In genomic region chr1:161227196-161227871, GRCh38 we compare ENCODE assay signal across 8 cellular contexts. TPM values are rescaled to one million over a fixed set of nuclear protein-coding genes. Genes with fewer than 3 reads are reported as not detected.
A peak's percentile ranks its signal among the peaks of the same experiment; 100 is the strongest.
DNase-seq lines count a peak whose midpoint lies in the region; TF ChIP-seq lines count a peak whose summit lies in the region.

No MANE protein-coding gene starts in this region.

- H3K9ac ChIP-seq in OCI-LY1 (ENCODE audit: low read length) (peak overlapping the region; percentile 77), mucosa of rectum (ENCODE audit: low read depth in 1 of 2, low read length in 2 of 2) (no peak overlapping the region)

- peak overlapping the region; percentile 55 to 91 (median 72) for H3K4me3 Mint-ChIP-seq in IgD-negative memory B cell

- H3K4me1 ChIP-seq in OCI-LY1 (ENCODE audit: insufficient read depth, low read length, severe bottlenecking) = peaks cover 24% of the 10 kb centered on the region
- H3K4me1 ChIP-seq in mucosa of rectum (ENCODE audit: control insufficient read depth in 2 of 2, insufficient read depth in 2 of 2, low read length in 2 of 2) = peaks cover 17 to 21% of the 10 kb centered on the region in 2 donors

- H4K20me1 ChIP-seq in OCI-LY1 (ENCODE audit: insufficient read depth, low read length) = no peaks in the 10 kb centered on the region

- H3K4me1 Mint-ChIP-seq in IgD-negative memory B cell = peaks cover 18 to 23% (median 22%) of the 10 kb centered on the region in 3 donors

- no peaks in the 10 kb centered on the region for H3K9me2 ChIP-seq in OCI-LY1 (ENCODE audit: low read depth, low read length)

- H3K36me3 ChIP-seq in OCI-LY1 (ENCODE audit: insufficient read depth, low read length) (peaks cover 32% of the 10 kb centered on the region), mucosa of rectum (ENCODE audit: control insufficient read depth in 2 of 2, insufficient read depth in 2 of 2, low read length in 2 of 2) (peaks cover 20 to 22% of the 10 kb centered on the region in 2 donors)

- peak overlapping the region; percentile 28 for H3K27ac ChIP-seq in OCI-LY1 (ENCODE audit: low read depth, low read length, poor library complexity, severe bottlenecking)
- peak overlapping the region; percentile 33 to 38 for H3K27ac ChIP-seq in mucosa of rectum (ENCODE audit: low read depth in 2 of 2, low read length in 2 of 2)

- no peaks in the 10 kb centered on the region for H3K79me2 ChIP-seq in OCI-LY1 (ENCODE audit: insufficient read depth, low read length)

- H3K9me3 ChIP-seq in OCI-LY1 (ENCODE audit: low read length) = no peaks in the 10 kb centered on the region
- H3K9me3 ChIP-seq in mucosa of rectum (ENCODE audit: control insufficient read depth in 2 of 2, low read length in 2 of 2) = no peaks in the 10 kb centered on the region

- peak overlapping the region; percentile 87 for H3K4me2 ChIP-seq in OCI-LY1 (ENCODE audit: low read length)

- no peak overlapping the region for H2AFZ ChIP-seq in OCI-LY1 (ENCODE audit: low read length)

- no peaks in the 10 kb centered on the region for H3K9me3 Mint-ChIP-seq in IgD-negative memory B cell

- peak; percentile 52 for DNase-seq in AG09319 (ENCODE audit: extremely low read depth, low read depth)
- peak; percentile 59 for DNase-seq in GM19240 (ENCODE audit: insufficient read length, low spot score)
- DNase-seq in activated CD8-positive, alpha-beta memory T cell treated with anti-CD3 and anti-CD28 coated beads, Interleukin-2, amount 50 U/mL, for 48 hours = peak; percentile 98
- DNase-seq in epithelial cell of proximal tubule (ENCODE audit: low read depth) = no peak
- DNase-seq in stimulated activated CD8-positive, alpha-beta memory T cell treated with anti-CD3 and anti-CD28 coated beads, Interleukin-2, amount 100 ng/mL, for 1 hour (ENCODE audit: low read depth in 2 of 2) = peak; percentile 73 to 83

- H3K27me3 ChIP-seq in OCI-LY1 (ENCODE audit: insufficient read depth, low read length) (no peaks in the 10 kb centered on the region), mucosa of rectum (ENCODE audit: control insufficient read depth in 2 of 2, insufficient read depth in 2 of 2, low read length in 2 of 2) (no peaks in the 10 kb centered on the region)

- no peaks in the 10 kb centered on the region for H3F3A ChIP-seq in OCI-LY1 (ENCODE audit: insufficient read depth, low read length)

- peak; percentile 77 for TF ChIP-seq CTCF in AG09319 (IDR thresholded peaks at IDR 0.05; ENCODE audit: low read depth, low read length)
- TF ChIP-seq CTCF in OCI-LY1 (IDR thresholded peaks at IDR 0.05; ENCODE audit: low read length) = peak; percentile 87
- peak; percentile 83 for TF ChIP-seq CTCF in epithelial cell of proximal tubule (conservative IDR thresholded peaks at IDR 0.05; ENCODE audit: low read depth, low read length)

- peaks cover 14% of the 10 kb centered on the region for H3K27me3 Mint-ChIP-seq in IgD-negative memory B cell

- H3K36me3 Mint-ChIP-seq in IgD-negative memory B cell = peaks cover 8% of the 10 kb centered on the region

- peak overlapping the region; percentile 6 to 36 (median 33) for H3K27ac Mint-ChIP-seq in IgD-negative memory B cell

- peak overlapping the region; percentile 74 for H3K4me3 ChIP-seq in OCI-LY1 (ENCODE audit: low read depth, low read length, poor library complexity, severe bottlenecking)
- peak overlapping the region; percentile 71 for H3K4me3 ChIP-seq in epithelial cell of proximal tubule (ENCODE audit: low read depth, low read length)
- H3K4me3 ChIP-seq in mucosa of rectum (ENCODE audit: low read length in 2 of 2) = peak overlapping the region; percentile 67 to 95

RNA-seq across cellular contexts. Expression of gene TOMM40L, which starts 1.5 kb away (rescaled TPM):
- polyA plus RNA-seq in IgD-negative memory B cell = 3.8 TPM
- total RNA-seq in epithelial cell of proximal tubule = 6.2 and 12.4 TPM in 2 replicates

RNA-seq across cellular contexts. Expression of gene APOA2, which starts 3.9 kb away (rescaled TPM):
- not detected for polyA plus RNA-seq in IgD-negative memory B cell
- not detected in 2 replicates for total RNA-seq in epithelial cell of proximal tubule

RNA-seq across cellular contexts. Expression of gene NR1I3, which starts 10.7 kb away (rescaled TPM):
- polyA plus RNA-seq in IgD-negative memory B cell = not detected
- not detected in 2 replicates for total RNA-seq in epithelial cell of proximal tubule

RNA-seq across cellular contexts. Expression of gene FCER1G, which starts 12.2 kb away (rescaled TPM):
- 6.6 TPM for polyA plus RNA-seq in IgD-negative memory B cell
- total RNA-seq in epithelial cell of proximal tubule = not detected in 2 replicates

RNA-seq across cellular contexts. Expression of gene NDUFS2, which starts 25.2 kb away (rescaled TPM):
- polyA plus RNA-seq in IgD-negative memory B cell = 71.3 TPM
- 104 and 124 TPM in 2 replicates for total RNA-seq in epithelial cell of proximal tubule
